1 cellular context compared by ENCODE assay signal in genomic region chr7:41584746-41585145, GRCh38.
TF ChIP-seq lines count a peak whose summit lies in the region.

No MANE protein-coding gene starts in this region.

TF ChIP-seq in H1, 55 proteins besides CTCF, POLR2A, EP300 and RAD21 (continued from another document):
- TF ChIP-seq POLR2AphosphoS5 (IDR thresholded peaks at IDR 0.05; ENCODE audit: low read depth, low read length) (no peak), TAF1 (IDR thresholded peaks at IDR 0.05; ENCODE audit: low read depth, low read length) (no peak)
